9 cellular contexts compared by ENCODE assay signal in genomic region chr4:38670061-38670894, GRCh38. TPM values are rescaled to one million over a fixed set of nuclear protein-coding genes. Genes with fewer than 3 reads are reported as not detected.
A peak's percentile ranks its signal among the peaks of the same experiment; 100 is the strongest.
DNase-seq lines count a peak whose midpoint lies in the region; ATAC-seq and TF ChIP-seq lines count a peak whose summit lies in the region.
"Had no signal": no experiment of that assay in that cellular context is flagged by ENCODE, and none has a peak within 500 bp of the region (broad histone marks: within the 10 kb centered on the region; RNA-seq: fewer than 3 reads in every experiment).

No MANE protein-coding gene starts in this region.

- H3K27me3 Mint-ChIP-seq in stimulated activated memory B cell treated with anti-CD40 and anti-IgM and Interleukin-4, amounts not matched to agents 10 μg/mL and 1 μg/mL and 100 μg/mL, for 72 hours = no peaks in the 10 kb centered on the region

- H3K9me3 ChIP-seq in adipocyte (ENCODE audit: control insufficient read depth, low read length) = no peaks in the 10 kb centered on the region
- no peaks in the 10 kb centered on the region for H3K9me3 ChIP-seq in left lung

- H3K9me3 Mint-ChIP-seq in stimulated activated memory B cell treated with anti-CD40 and anti-IgM and Interleukin-4, amounts not matched to agents 10 μg/mL and 1 μg/mL and 100 μg/mL, for 72 hours = no peaks in the 10 kb centered on the region

- peak overlapping the region; percentile 83 for H3K27ac Mint-ChIP-seq in stimulated activated memory B cell treated with anti-CD40 and anti-IgM and Interleukin-4, amounts not matched to agents 10 μg/mL and 1 μg/mL and 100 μg/mL, for 72 hours

- H3K4me1 ChIP-seq in adipocyte (ENCODE audit: control insufficient read depth, insufficient read depth, low read length) = peaks cover 89% of the 10 kb centered on the region
- H3K4me1 ChIP-seq in left lung = peaks cover 72 to 98% of the 10 kb centered on the region in 2 donors

- DNase-seq in LNCaP clone FGC (ENCODE audit: low read depth) (no peak), adipocyte (ENCODE audit: low read depth) (no peak), left lung (no peak)
- DNase-seq: stimulated activated CD8-positive, alpha-beta memory T cell treated with anti-CD3 and anti-CD28 coated beads, Interleukin-4, amount 100 ng/mL, for 48 hours; SW 1271 had no signal

- H3K27ac ChIP-seq in left lung = peak overlapping the region; percentile 78 to 100

- TF ChIP-seq CTCF in LNCaP clone FGC (IDR thresholded peaks at IDR 0.05; ENCODE audit: control insufficient read depth, extremely low read depth, insufficient read depth) (no peak), left lung (IDR thresholded peaks at IDR 0.05) (no peak)

- H3K4me3 ChIP-seq in LNCaP clone FGC (ENCODE audit: low read depth, low read length) = peak overlapping the region; percentile 28
- no peak overlapping the region for H3K4me3 ChIP-seq in adipocyte (ENCODE audit: low read length)
- no peak overlapping the region for H3K4me3 ChIP-seq in left lung

- H3K27me3 ChIP-seq in adipocyte (replicated peaks; ENCODE audit: control insufficient read depth, insufficient read depth, low read length) = no peaks in the 10 kb centered on the region
- no peaks in the 10 kb centered on the region for H3K27me3 ChIP-seq in left lung

- peaks cover 86% of the 10 kb centered on the region for H3K4me1 Mint-ChIP-seq in stimulated activated memory B cell treated with anti-CD40 and anti-IgM and Interleukin-4, amounts not matched to agents 10 μg/mL and 1 μg/mL and 100 μg/mL, for 72 hours

- intact Hi-C loops in left lung (cut with DNase I) = loop anchor here in 1 of 2 donors (5.0 kb wide), 2 partner anchors 353 to 493 kb away; no protein-coding TSS in a partner anchor

- no peak for ATAC-seq in left lung
- ATAC-seq in stimulated activated memory B cell treated with anti-CD40 and anti-IgM and Interleukin-4, amounts not matched to agents 10 μg/mL and 1 μg/mL and 100 μg/mL, for 72 hours = no peak
- no peak for ATAC-seq in GM19455 (IDR thresholded peaks at IDR 0.05; ENCODE audit: unreplicated experiment)
- no peak for ATAC-seq in GM21360 (IDR thresholded peaks at IDR 0.05; ENCODE audit: unreplicated experiment)
- ATAC-seq in GM21737 (IDR thresholded peaks at IDR 0.05; ENCODE audit: unreplicated experiment) = no peak

- H3K36me3 ChIP-seq in adipocyte (ENCODE audit: control insufficient read depth, insufficient read depth, low read length, severe bottlenecking) = no peaks in the 10 kb centered on the region
- H3K36me3 ChIP-seq in left lung = no peaks in the 10 kb centered on the region

- H3K36me3 Mint-ChIP-seq in stimulated activated memory B cell treated with anti-CD40 and anti-IgM and Interleukin-4, amounts not matched to agents 10 μg/mL and 1 μg/mL and 100 μg/mL, for 72 hours = no peaks in the 10 kb centered on the region

- peak overlapping the region; percentile 45 for H3K9ac ChIP-seq in adipocyte (ENCODE audit: low read length)

- peak overlapping the region; percentile 40 for H3K4me3 Mint-ChIP-seq in stimulated activated memory B cell treated with anti-CD40 and anti-IgM and Interleukin-4, amounts not matched to agents 10 μg/mL and 1 μg/mL and 100 μg/mL, for 72 hours

RNA-seq across cellular contexts. Expression of gene KLF3, which starts 6.3 kb away (rescaled TPM):
- 10 to 100 TPM; 43.5 to 59.8 TPM for total RNA-seq in left lung
